In the genomic region with DNA sequence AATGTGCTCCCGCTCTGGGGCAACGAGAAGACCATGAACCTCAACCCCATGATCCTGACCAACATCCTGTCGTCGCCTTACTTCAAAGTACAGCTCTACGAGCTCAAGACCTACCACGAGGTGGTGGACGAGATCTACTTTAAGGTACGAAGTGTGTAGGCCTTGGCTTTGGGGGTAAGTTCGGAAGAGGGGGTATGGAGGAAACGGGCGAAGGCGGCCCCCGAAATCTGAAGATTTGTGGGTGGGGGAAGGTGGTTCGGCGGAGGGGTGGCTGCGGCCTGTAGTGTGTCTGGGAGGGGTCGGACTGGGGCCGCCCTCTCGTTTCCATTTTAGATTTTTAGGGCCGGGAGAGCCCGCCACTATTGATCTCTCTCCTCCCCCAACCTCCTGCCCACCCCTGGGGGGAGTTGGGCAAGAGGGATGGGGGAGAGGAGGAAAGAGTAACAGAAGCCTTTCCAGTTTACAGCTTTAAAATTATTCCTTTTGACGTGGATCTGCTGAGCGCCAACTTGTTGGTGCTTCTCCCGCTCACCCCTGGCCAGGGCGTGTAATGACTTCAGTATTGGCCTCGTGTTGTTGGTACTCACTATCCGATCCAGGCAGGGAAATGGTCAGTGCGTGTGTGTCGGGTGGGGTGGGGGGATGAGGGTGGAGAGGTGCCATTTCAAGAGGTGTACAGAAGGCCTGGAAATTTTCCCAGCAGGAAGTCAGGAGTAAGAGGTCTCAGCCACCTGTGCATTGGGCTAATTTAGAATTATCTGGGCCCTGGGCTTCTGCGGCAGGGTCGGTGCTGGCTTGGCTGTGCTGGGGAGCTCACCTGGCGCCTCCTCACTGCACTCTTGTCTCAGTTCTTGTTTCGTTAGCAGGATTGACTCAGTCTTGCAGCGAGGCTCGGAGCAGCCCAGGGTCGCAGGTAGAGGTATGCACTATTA, we compare ENCODE assay signal across 8 cellular contexts. TPM values are rescaled to one million over a fixed set of nuclear protein-coding genes. Genes with fewer than 3 reads are reported as not detected.
A peak's percentile ranks its signal among the peaks of the same experiment; 100 is the strongest.
DNase-seq lines count a peak whose midpoint lies in the region; ATAC-seq, FAIRE-seq and TF ChIP-seq lines count a peak whose summit lies in the region.

No MANE protein-coding gene starts in this region.

- peak overlapping the region; percentile 97 for H3K4me3 ChIP-seq in iPS-11a (ENCODE audit: low read depth, low read length)

- ATAC-seq in HG02571 (IDR thresholded peaks at IDR 0.05; ENCODE audit: unreplicated experiment) = peak; percentile 56

- DNase-seq in GM12891 (ENCODE audit: insufficient read length, low spot score) (peak; percentile 43), NAMALWA (ENCODE audit: low spot score) (peak; percentile 87), T-helper 2 cell (peak in 4 of 5 experiments; percentile 43 to 95 (median 84)), astrocyte of the hippocampus (ENCODE audit: low read depth, low spot score) (peak; percentile 41), smooth muscle cell of the brain vasculature (ENCODE audit: low read depth, low spot score) (peak; percentile 41), NCI-H1930 (lab: John Stamatoyannopoulos, UW) (no peak)

- peak; percentile 28; the same call in 1 of the 2 replicates for TF ChIP-seq POLR2A in GM12891 (IDR thresholded peaks at IDR 0.05; ENCODE audit: low read depth, low read length)

- peak; percentile 82 for FAIRE-seq in GM12891 (lab: Jason Lieb, UNC)

TF ChIP-seq in GM12891, 5 proteins besides CTCF, POLR2A, EP300 and RAD21:
- TF ChIP-seq SPI1 (IDR thresholded peaks at IDR 0.05; ENCODE audit: low read depth, low read length) = peak; percentile 84
- 0 out of 2 replicates have a peak, but pooled peaks have one; percentile 26 for TF ChIP-seq POU2F2 (IDR thresholded peaks at IDR 0.05; ENCODE audit: low read depth, low read length)
- no peak for TF ChIP-seq POLR2AphosphoS5 (IDR thresholded peaks at IDR 0.05; ENCODE audit: low read depth, low read length)
- no peak for TF ChIP-seq PAX5 (IDR thresholded peaks at IDR 0.05; ENCODE audit: insufficient read depth, low read length, severe bottlenecking)
- 0 out of 2 replicates have a peak, but pooled peaks have one; percentile 17 for TF ChIP-seq TAF1 (IDR thresholded peaks at IDR 0.05; ENCODE audit: low read depth, low read length)

RNA-seq across cellular contexts. Expression of a gene that starts 0.9 kb away (rescaled TPM):
- polyA plus RNA-seq in GM12891 (2012; ENCODE audit: low read depth, missing spikeins) = 30.9 TPM

RNA-seq across cellular contexts. Expression of a gene that starts 19.7 kb away (rescaled TPM):
- not detected for polyA plus RNA-seq in GM12891 (2012; ENCODE audit: low read depth, missing spikeins)

RNA-seq across cellular contexts. Expression of a gene that starts 32.1 kb away (rescaled TPM):
- 6.8 TPM for polyA plus RNA-seq in GM12891 (2012; ENCODE audit: low read depth, missing spikeins)

RNA-seq across cellular contexts. Expression of a gene that starts 53.5 kb away (rescaled TPM):
- 12.9 TPM for polyA plus RNA-seq in GM12891 (2012; ENCODE audit: low read depth, missing spikeins)

Comparison
In these comparisons a context has a peak if more than half of its experiments do, and no peak if none do; other contexts are left out.
1. DNase-seq: peak in GM12891 (single experiment), NAMALWA (single experiment), T-helper 2 cell (4 of 5), astrocyte of the hippocampus (single experiment) and smooth muscle cell of the brain vasculature (single experiment); none in NCI-H1930 (0 of 2).